Comparison of ENCODE assay signal across 16 cellular contexts in the genomic region with DNA sequence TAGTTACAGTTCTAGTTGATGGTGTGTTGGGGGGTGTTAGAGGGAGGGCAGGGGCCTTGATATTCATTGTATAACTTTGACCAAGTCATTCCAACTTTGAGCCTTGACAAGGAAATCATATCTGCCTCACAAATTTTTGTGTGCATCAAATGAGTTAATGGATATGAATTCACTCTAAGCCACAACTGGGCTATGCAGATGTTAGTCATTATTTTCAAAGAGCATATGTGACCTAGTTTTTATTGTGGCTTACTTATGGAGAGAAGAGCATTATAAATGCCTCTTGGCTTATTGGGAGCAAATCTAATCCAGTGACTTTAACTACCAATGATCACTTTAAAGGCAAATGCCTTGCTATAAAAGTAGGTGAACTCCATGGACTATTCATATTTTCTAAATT.
DNase-seq lines count a peak whose midpoint lies in the region; ATAC-seq and TF ChIP-seq lines count a peak whose summit lies in the region.
"Had no signal": no experiment of that assay in that cellular context is flagged by ENCODE, and none has a peak within 500 bp of the region (broad histone marks: within the 10 kb centered on the region; RNA-seq: fewer than 3 reads in every experiment).

No MANE protein-coding gene starts in this region.

- DNase-seq in AG08395 (ENCODE audit: low spot score) (peak; percentile 45), HCEC 1CT (peak; percentile 90), adipocyte (ENCODE audit: low read depth) (peak; percentile 72), fibroblast of the aortic adventitia (ENCODE audit: low read depth) (peak; percentile 22), NCI-H526 (lab: John Stamatoyannopoulos, UW) (no peak), SHP77 treated with DMSO at 0.1 percent for 48 hours (lab: John Stamatoyannopoulos, UW) (no peak), NCI-H1417 (lab: John Stamatoyannopoulos, UW) (no peak)
- DNase-seq: activated T-cell treated with anti-CD3 and anti-CD28 coated beads, Interleukin-2, amount 50 U/mL, for 72 hours; dermis blood vessel endothelial cell; DMS 273 treated with DMSO at 0.1 percent for 48 hours; left ventricle myocardium superior; NCI-H1417 treated with DMSO at 0.1 percent for 48 hours; stimulated activated naive CD8-positive, alpha-beta T cell treated with anti-CD3 and anti-CD28 coated beads, Interleukin-15, amount 100 ng/mL, for 72 hours; T-helper 9 cell had no signal

- peaks cover 12% of the 10 kb centered on the region for H3K4me1 ChIP-seq in adipocyte (ENCODE audit: control insufficient read depth, insufficient read depth, low read length)

- no peak for ATAC-seq in GM19455 (IDR thresholded peaks at IDR 0.05; ENCODE audit: unreplicated experiment)
- ATAC-seq: activated T-cell treated with anti-CD3 and anti-CD28 coated beads, Interleukin-2, amount 50 U/mL, for 72 hours; left ventricle myocardium superior; stimulated activated naive CD8-positive, alpha-beta T cell treated with anti-CD3 and anti-CD28 coated beads, Interleukin-15, amount 100 ng/mL, for 72 hours had no signal

- peaks cover 5% of the 10 kb centered on the region for H3K27me3 ChIP-seq in adipocyte (replicated peaks; ENCODE audit: control insufficient read depth, insufficient read depth, low read length)
- H3K27me3 ChIP-seq: SJSA1 had no signal

- H3K9ac ChIP-seq in adipocyte (ENCODE audit: low read length) = no peak overlapping the region

- no peak overlapping the region for H3K4me3 ChIP-seq in adipocyte (ENCODE audit: low read length)
- H3K4me3 ChIP-seq in fibroblast of the aortic adventitia (ENCODE audit: low read depth, low read length) = no peak overlapping the region
- H3K4me3 ChIP-seq: SJSA1 had no signal

- H3K36me3 ChIP-seq in adipocyte (ENCODE audit: control insufficient read depth, insufficient read depth, low read length, severe bottlenecking) = no peaks in the 10 kb centered on the region
- H3K36me3 ChIP-seq: SJSA1 had no signal

- TF ChIP-seq CTCF in fibroblast of the aortic adventitia (IDR thresholded peaks at IDR 0.05; ENCODE audit: insufficient read depth, low read length) = no peak

- H3K9me3 ChIP-seq in adipocyte (ENCODE audit: control insufficient read depth, low read length) = peaks cover 8% of the 10 kb centered on the region

Comparison
In these comparisons a context has a peak if more than half of its experiments do, and no peak if none do; other contexts are left out.
1. DNase-seq: peak in AG08395 (single experiment), HCEC 1CT (single experiment), adipocyte (single experiment) and fibroblast of the aortic adventitia (single experiment); none in NCI-H526 (0 of 2), SHP77 treated with DMSO at 0.1 percent for 48 hours (single experiment) and NCI-H1417 (0 of 3).